Comparison of ENCODE assay signal across 8 cellular contexts in genomic region chr6:26532699-26533523, GRCh38. TPM values are rescaled to one million over a fixed set of nuclear protein-coding genes. Genes with fewer than 3 reads are reported as not detected.
DNase-seq lines count a peak whose midpoint lies in the region; ATAC-seq and TF ChIP-seq lines count a peak whose summit lies in the region.

No MANE protein-coding gene starts in this region.

- H3K9me3 Mint-ChIP-seq in activated CD8-positive, alpha-beta memory T cell treated with anti-CD3 and anti-CD28 coated beads, Interleukin-2, amount 10 ng/mL, durations not matched to agents 7 days and 5 days (ENCODE audit: low read depth): no peaks in the 10 kb centered on the region
- no peaks in the 10 kb centered on the region for H3K9me3 Mint-ChIP-seq in endodermal cell

- no peaks in the 10 kb centered on the region for H3K27me3 Mint-ChIP-seq in activated CD8-positive, alpha-beta memory T cell treated with anti-CD3 and anti-CD28 coated beads, Interleukin-2, amount 10 ng/mL, durations not matched to agents 7 days and 5 days
- H3K27me3 Mint-ChIP-seq in endodermal cell (ENCODE audit: insufficient read depth): no peaks in the 10 kb centered on the region

- CTCF ChIA-PET in activated CD8-positive, alpha-beta memory T cell treated with anti-CD3 and anti-CD28 coated beads, Interleukin-2, amount 10 ng/mL, durations not matched to agents 7 days and 5 days (lab: Charles Lee): interaction anchor here (0.6 to 2.2 kb wide), 15 partner anchors 8 to 211 kb away, joined by 3 to 9 read pairs (median 4); no protein-coding TSS in a partner anchor

- H3K27ac Mint-ChIP-seq in activated CD8-positive, alpha-beta memory T cell treated with anti-CD3 and anti-CD28 coated beads, Interleukin-2, amount 10 ng/mL, durations not matched to agents 7 days and 5 days: peak overlapping the region; percentile 86
- peak overlapping the region; percentile 94 for H3K27ac Mint-ChIP-seq in endodermal cell

- no peaks in the 10 kb centered on the region for H3K27me3 ChIP-seq in endodermal cell (ENCODE audit: control insufficient read depth, insufficient read depth, low read length, poor library complexity, severe bottlenecking)

- peak overlapping the region; percentile 82 for H3K9ac ChIP-seq in endodermal cell (ENCODE audit: extremely low read depth, low read length, poor library complexity, severe bottlenecking)

- H3K4me3 ChIP-seq in endodermal cell (ENCODE audit: low read length) (peak overlapping the region; percentile 98), mesodermal cell (ENCODE audit: extremely low read depth, insufficient read depth, low read length, poor library complexity, severe bottlenecking) (peak overlapping the region; percentile 60)

- H3K4me1 ChIP-seq in endodermal cell (ENCODE audit: control insufficient read depth, insufficient read depth, low read length) (peaks cover 9% of the 10 kb centered on the region), mesodermal cell (ENCODE audit: control insufficient read depth, insufficient read depth, low read length, poor library complexity, severe bottlenecking) (no peaks in the 10 kb centered on the region)

- DNase-seq in GM03348 (ENCODE audit: low spot score): peak; percentile 71
- DNase-seq in HUDEP-2 (lab: John Stamatoyannopoulos, UW; ENCODE audit: unreplicated experiment in 76 of 76): peak in 73 of 76 experiments; percentile 56 to 99 (median 95)
- DNase-seq in NOMO-1 treated with DMSO at 0.1 percent for 48 hours (lab: John Stamatoyannopoulos, UW; ENCODE audit: unreplicated experiment): peak; percentile 78
- DNase-seq in activated CD8-positive, alpha-beta memory T cell treated with anti-CD3 and anti-CD28 coated beads, Interleukin-2, amount 10 ng/mL, durations not matched to agents 7 days and 5 days: peak; percentile 96
- peak; percentile 97 for DNase-seq in endodermal cell
- DNase-seq in stimulated activated CD8-positive, alpha-beta memory T cell treated with anti-CD3 and anti-CD28 coated beads, Interleukin-15, amount 100 ng/mL, for 1 hour (ENCODE audit: low read depth): peak; percentile 93

- H3K4me3 Mint-ChIP-seq in activated CD8-positive, alpha-beta memory T cell treated with anti-CD3 and anti-CD28 coated beads, Interleukin-2, amount 10 ng/mL, durations not matched to agents 7 days and 5 days: peak overlapping the region; percentile 86
- peak overlapping the region; percentile 83 for H3K4me3 Mint-ChIP-seq in endodermal cell

- H3K36me3 Mint-ChIP-seq in activated CD8-positive, alpha-beta memory T cell treated with anti-CD3 and anti-CD28 coated beads, Interleukin-2, amount 10 ng/mL, durations not matched to agents 7 days and 5 days: no peaks in the 10 kb centered on the region
- H3K36me3 Mint-ChIP-seq in endodermal cell (ENCODE audit: low read depth): no peaks in the 10 kb centered on the region

- ATAC-seq in activated CD8-positive, alpha-beta memory T cell treated with anti-CD3 and anti-CD28 coated beads, Interleukin-2, amount 10 ng/mL, durations not matched to agents 7 days and 5 days: peak; percentile 40
- ATAC-seq in HG02870 (IDR thresholded peaks at IDR 0.05; ENCODE audit: unreplicated experiment): no peak

- no peak for TF ChIP-seq CTCF in endodermal cell (conservative IDR thresholded peaks at IDR 0.05)

- H3K36me3 ChIP-seq in endodermal cell (ENCODE audit: control insufficient read depth, insufficient read depth, low read length) (no peaks in the 10 kb centered on the region), mesodermal cell (ENCODE audit: control insufficient read depth, insufficient read depth, low read length) (no peaks in the 10 kb centered on the region)

- 2 to 4% methylated on average over 11 to 28 of the region's 28 CpGs for WGBS in endodermal cell (ENCODE audit: insufficient coverage in 1 of 2, insufficient read length in 1 of 2), 2 experiments
- 3 to 5% methylated on average over 12 to 19 of the region's 28 CpGs for WGBS in mesodermal cell (ENCODE audit: insufficient coverage in 2 of 2), 2 experiments

- peak overlapping the region; percentile 71 for H3K27ac ChIP-seq in endodermal cell (ENCODE audit: low read depth, low read length)
- peak overlapping the region; percentile 37 for H3K27ac ChIP-seq in mesodermal cell (ENCODE audit: low read depth, low read length, severe bottlenecking)

- H3K9me3 ChIP-seq in endodermal cell (ENCODE audit: control insufficient read depth, low read length) (no peaks in the 10 kb centered on the region), mesodermal cell (ENCODE audit: control insufficient read depth, low read length) (no peaks in the 10 kb centered on the region)

- peaks cover 40% of the 10 kb centered on the region for H3K4me1 Mint-ChIP-seq in activated CD8-positive, alpha-beta memory T cell treated with anti-CD3 and anti-CD28 coated beads, Interleukin-2, amount 10 ng/mL, durations not matched to agents 7 days and 5 days
- peaks cover 24% of the 10 kb centered on the region for H3K4me1 Mint-ChIP-seq in endodermal cell

RNA-seq across cellular contexts. Expression of gene HMGN4, which starts 5.3 kb away (rescaled TPM):
- total RNA-seq in activated CD8-positive, alpha-beta memory T cell treated with anti-CD3 and anti-CD28 coated beads, Interleukin-2, amount 10 ng/mL, durations not matched to agents 7 days and 5 days: 10 to 100 TPM; 75.6 to 78.4 TPM
- 10 to 100 TPM; 48.8 to 79.8 TPM for total RNA-seq in endodermal cell
- 67.9 TPM for polyA plus RNA-seq in endodermal cell (2013, experiment 1 of 2)
- 65.5 TPM for polyA plus RNA-seq in endodermal cell (2013, experiment 2 of 2)
- polyA plus RNA-seq in mesodermal cell (2013, experiment 1 of 2): 67.9 TPM
- polyA plus RNA-seq in mesodermal cell (2013, experiment 2 of 2): 65.0 TPM

RNA-seq across cellular contexts. Expression of gene BTN1A1, which starts 32.8 kb away (rescaled TPM):
- not detected for total RNA-seq in activated CD8-positive, alpha-beta memory T cell treated with anti-CD3 and anti-CD28 coated beads, Interleukin-2, amount 10 ng/mL, durations not matched to agents 7 days and 5 days
- total RNA-seq in endodermal cell: under 1 TPM in 1 of 2 donors, not detected in 1; 0.11 TPM
- polyA plus RNA-seq in endodermal cell (2013, experiment 1 of 2): not detected
- polyA plus RNA-seq in endodermal cell (2013, experiment 2 of 2): not detected
- polyA plus RNA-seq in mesodermal cell (2013, experiment 1 of 2): not detected
- polyA plus RNA-seq in mesodermal cell (2013, experiment 2 of 2): not detected
